8 cellular contexts compared by ENCODE assay signal in genomic region chr15:74270155-74270554, GRCh38. TPM values are rescaled to one million over a fixed set of nuclear protein-coding genes. Genes with fewer than 3 reads are reported as not detected.
"Had no signal": no experiment of that assay in that cellular context is flagged by ENCODE, and none has a peak within 500 bp of the region (broad histone marks: within the 10 kb centered on the region; RNA-seq: fewer than 3 reads in every experiment).

No MANE protein-coding gene starts in this region.

- H3K27ac ChIP-seq: GM23248, KMS-11 had no signal

- H3K27ac Mint-ChIP-seq: H9, HFFc6 had no signal

- H3K4me2 ChIP-seq: KMS-11 had no signal

- H3K4me3 Mint-ChIP-seq: H9, HFFc6 had no signal

- H3K9me3 Mint-ChIP-seq: H9, HFFc6 had no signal

- H3K4me3 ChIP-seq: GM23248 had no signal

- H3K9ac ChIP-seq: GM23248, KMS-11 had no signal

- H2AFZ ChIP-seq: GM23248 had no signal

- DNase-seq: GM23248, GOT3, H9, HCEC 1CT, HFFc6, KBM-7 had no signal

RNA-seq across cellular contexts. Expression of gene CCDC33, which starts 34.0 kb away (rescaled TPM):
- total RNA-seq: GM23248 had no signal
- polyA plus RNA-seq: GM23248, IgD-negative memory B cell had no signal
